9 cellular contexts compared by ENCODE assay signal in the genomic region with DNA sequence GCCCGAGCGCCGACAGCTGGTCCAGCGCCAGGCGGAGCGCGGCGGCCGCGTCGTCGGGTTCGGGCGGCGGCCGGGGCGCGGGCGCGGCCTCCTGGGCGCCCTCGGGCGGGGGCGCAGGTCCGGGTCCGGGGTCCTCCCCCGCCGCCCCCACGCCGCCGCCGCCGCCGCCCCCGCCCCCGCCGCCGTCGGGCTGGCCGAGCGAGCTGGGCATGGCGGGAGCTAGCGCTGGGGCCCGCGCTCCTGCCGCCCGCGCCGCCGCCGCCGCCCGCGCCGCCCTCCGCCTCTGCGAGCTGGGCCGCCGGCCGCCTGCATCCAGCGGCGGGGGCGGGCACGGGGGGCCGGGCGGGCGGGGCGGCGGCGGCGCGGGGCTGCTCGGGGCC. TPM values are rescaled to one million over a fixed set of nuclear protein-coding genes. Genes with fewer than 3 reads are reported as not detected.
DNase-seq lines count a peak whose midpoint lies in the region; ATAC-seq, FAIRE-seq and TF ChIP-seq lines count a peak whose summit lies in the region.
"Had no signal": no experiment of that assay in that cellular context is flagged by ENCODE, and none has a peak within 500 bp of the region (broad histone marks: within the 10 kb centered on the region; RNA-seq: fewer than 3 reads in every experiment).

No MANE protein-coding gene starts in this region.

- CTCF ChIA-PET in HCT116 (lab: Charles Lee): no interaction called here

- H3K4me1 ChIP-seq in HCT116 (ENCODE audit: control insufficient read depth in 1 of 2, insufficient read depth in 2 of 2, low read length in 2 of 2) (peaks cover 13 to 14% of the 10 kb centered on the region in 2 experiments; a peak in 3 of 4 replicates), astrocyte (ENCODE audit: insufficient read depth, low read length) (peaks cover 10% of the 10 kb centered on the region)

- H3K9me3 Mint-ChIP-seq in astrocyte (ENCODE audit: unreplicated experiment) (no peaks in the 10 kb centered on the region), CD14-positive monocyte (peaks cover 0 to 8% (median 3%) of the 10 kb centered on the region in 7 donors)
- H3K9me3 Mint-ChIP-seq in naive thymus-derived CD8-positive, alpha-beta T cell: no peaks in the 10 kb centered on the region

- FAIRE-seq in astrocyte (lab: Jason Lieb, UNC): no peak
- FAIRE-seq: kidney had no signal

- RAD21 ChIA-PET in HCT116 (lab: Charles Lee; ENCODE audit: low non-redundant PET in 1 of 2, low total read pairs in 2 of 2, uncharacterized antibody in 2 of 2, unreplicated experiment in 2 of 2): no interaction called here

- TF ChIP-seq RAD21 in HCT116 (IDR thresholded peaks at IDR 0.05; ENCODE audit: low read depth): no peak

- no peak for TF ChIP-seq POLR2A in HCT116 (IDR thresholded peaks at IDR 0.05; ENCODE audit: borderline replicate concordance, extremely low read depth, insufficient read depth, insufficient read length)

- H3K27ac ChIP-seq in HCT116 (ENCODE audit: low read depth, low read length) (peak overlapping the region; percentile 88; the same call in 1 of the 2 replicates), astrocyte (ENCODE audit: low read depth, low read length) (no peak overlapping the region)

- DNase-seq in AG10803 (ENCODE audit: low read depth) (no peak), HCT116 (ENCODE audit: low read depth, low spot score) (no peak), astrocyte (ENCODE audit: low read depth) (no peak), CD14-positive monocyte (ENCODE audit: low spot score) (no peak), NCI-H748 treated with DMSO at 0.1 percent for 48 hours (lab: John Stamatoyannopoulos, UW) (no peak)
- DNase-seq in naive thymus-derived CD8-positive, alpha-beta T cell: no peak
- no peak for DNase-seq in activated CD8-positive, alpha-beta memory T cell treated with anti-CD3 and anti-CD28 coated beads for 24 hours

- ATAC-seq in HCT116: peak; percentile 33
- peak; percentile 43 to 58 for ATAC-seq in naive thymus-derived CD8-positive, alpha-beta T cell
- no peak for ATAC-seq in HG03135 (IDR thresholded peaks at IDR 0.05; ENCODE audit: unreplicated experiment)

- no TSS peak for BruUV-seq in HCT116 (replicated peaks; lab: Mats Ljungman, UMichigan)

- H3K4me1 Mint-ChIP-seq in astrocyte (ENCODE audit: low read depth, unreplicated experiment) (no peaks in the 10 kb centered on the region), CD14-positive monocyte (peaks cover 3% of the 10 kb centered on the region)
- peaks cover 4 to 9% (median 5%) of the 10 kb centered on the region in 4 donors for H3K4me1 Mint-ChIP-seq in naive thymus-derived CD8-positive, alpha-beta T cell

- H3K27ac Mint-ChIP-seq in astrocyte (ENCODE audit: unreplicated experiment) (no peak overlapping the region), CD14-positive monocyte (no peak overlapping the region)
- H3K27ac Mint-ChIP-seq in naive thymus-derived CD8-positive, alpha-beta T cell: no peak overlapping the region

- no peaks in the 10 kb centered on the region for H4K20me1 ChIP-seq in HCT116 (ENCODE audit: insufficient read depth)
- peaks cover 41% of the 10 kb centered on the region for H4K20me1 ChIP-seq in astrocyte (ENCODE audit: insufficient read depth, low read length)

- no peak overlapping the region for H3K4me3 Mint-ChIP-seq in astrocyte (ENCODE audit: unreplicated experiment)
- H3K4me3 Mint-ChIP-seq in naive thymus-derived CD8-positive, alpha-beta T cell: no peak overlapping the region
- no peak overlapping the region for H3K4me3 Mint-ChIP-seq in CD14-positive monocyte

- no peak for TF ChIP-seq CTCF in AG10803 (conservative IDR thresholded peaks at IDR 0.05; ENCODE audit: low read length)
- no peak for TF ChIP-seq CTCF in HCT116 (IDR thresholded peaks at IDR 0.05 in 2 of 3, conservative IDR thresholded peaks at IDR 0.05 in 1 of 3; ENCODE audit: borderline replicate concordance in 1 of 3, insufficient read depth in 1 of 3, low read depth in 2 of 3, low read length in 2 of 3)
- TF ChIP-seq CTCF in astrocyte (IDR thresholded peaks at IDR 0.05; ENCODE audit: insufficient read depth, low read depth, low read length): no peak
- no peak for TF ChIP-seq CTCF in CD14-positive monocyte (IDR thresholded peaks at IDR 0.05)

- 0 out of 4 replicates have a peak, but pooled peaks cover 0 to 3% of the 10 kb centered on the region in 2 experiments for H3K36me3 ChIP-seq in HCT116 (ENCODE audit: control insufficient read depth in 1 of 2, insufficient read depth in 2 of 2, low read length in 2 of 2)
- no peaks in the 10 kb centered on the region for H3K36me3 ChIP-seq in astrocyte (ENCODE audit: insufficient read depth, low read length)

- H3K27me3 Mint-ChIP-seq in astrocyte (ENCODE audit: low read depth, unreplicated experiment) (peaks cover 5% of the 10 kb centered on the region), CD14-positive monocyte (ENCODE audit: low read depth in 3 of 3) (peaks cover 20 to 67% (median 36%) of the 10 kb centered on the region in 3 donors)
- H3K27me3 Mint-ChIP-seq in naive thymus-derived CD8-positive, alpha-beta T cell: peaks cover 0 to 4% (median 0%) of the 10 kb centered on the region in 5 donors

- H3K79me2 ChIP-seq in HCT116 (ENCODE audit: insufficient read depth, low read length) (peaks cover 45% of the 10 kb centered on the region), astrocyte (ENCODE audit: insufficient read depth, low read length) (peaks cover 46% of the 10 kb centered on the region)

- H3K4me2 ChIP-seq in HCT116 (ENCODE audit: low read length) (no peak overlapping the region), astrocyte (ENCODE audit: low read length) (peak overlapping the region; percentile 98)

- no peaks in the 10 kb centered on the region for H3K9me3 ChIP-seq in HCT116 (ENCODE audit: control insufficient read depth in 1 of 2, insufficient read depth in 1 of 2, low read depth in 1 of 2, low read length in 2 of 2)
- H3K9me3 ChIP-seq in astrocyte (ENCODE audit: insufficient read depth, low read depth, low read length): no peaks in the 10 kb centered on the region

- H3K36me3 Mint-ChIP-seq in astrocyte (ENCODE audit: low read depth, unreplicated experiment) (peaks cover 2% of the 10 kb centered on the region), CD14-positive monocyte (peaks cover 0 to 4% of the 10 kb centered on the region in 2 donors)
- no peaks in the 10 kb centered on the region for H3K36me3 Mint-ChIP-seq in naive thymus-derived CD8-positive, alpha-beta T cell

- no peaks in the 10 kb centered on the region for H3K9me2 ChIP-seq in HCT116 (ENCODE audit: insufficient read depth)

- POLR2A ChIA-PET in HCT116 (lab: Charles Lee): no interaction called here
- POLR2A ChIA-PET in naive thymus-derived CD8-positive, alpha-beta T cell (lab: Charles Lee): interaction anchor here (1.1 kb wide), 1 partner anchor 34 kb away, joined by 3 read pairs; no protein-coding TSS in a partner anchor

- H2AFZ ChIP-seq in HCT116 (ENCODE audit: low read depth, low read length, poor library complexity, severe bottlenecking) (no peak overlapping the region), astrocyte (ENCODE audit: low read depth, low read length) (no peak overlapping the region)

- intact Hi-C loops in HCT116 (cut with micrococcal nuclease) (no loop called here), CD14-positive monocyte (cut with micrococcal nuclease) (loop anchor here in 1 of 2 donors (5.0 kb wide), 2 partner anchors 76 to 244 kb away; a partner anchor contains a TSS)

- H3K9ac ChIP-seq in HCT116 (ENCODE audit: low read length): no peak overlapping the region
- H3K9ac ChIP-seq in astrocyte (ENCODE audit: low read length): peak overlapping the region; percentile 99

- peak overlapping the region; percentile 76 for H3K4me3 ChIP-seq in AG10803 (ENCODE audit: low read length)
- H3K4me3 ChIP-seq in HCT116 (replicated peaks in 1 of 2; ENCODE audit: low read depth in 1 of 2, low read length in 2 of 2): peak overlapping the region in 1 of 2 experiments; percentile 65; a peak in 2 of 4 replicates
- H3K4me3 ChIP-seq in astrocyte (ENCODE audit: insufficient read depth, low read depth, low read length): no peak overlapping the region

- H3K27me3 ChIP-seq in HCT116 (ENCODE audit: insufficient read depth, low read length) (no peaks in the 10 kb centered on the region), astrocyte (ENCODE audit: insufficient read depth, low read length) (no peaks in the 10 kb centered on the region)

TF ChIP-seq in HCT116, 20 proteins besides CTCF, POLR2A, EP300 and RAD21:
- TF ChIP-seq SIN3A (IDR thresholded peaks at IDR 0.05; ENCODE audit: low read depth): no peak
- TF ChIP-seq ZNF274 (IDR thresholded peaks at IDR 0.05; ENCODE audit: low read depth, low read length): no peak
- no peak for TF ChIP-seq EGR1 (IDR thresholded peaks at IDR 0.05; ENCODE audit: low read depth)
- TF ChIP-seq POLR2AphosphoS5 (IDR thresholded peaks at IDR 0.05; ENCODE audit: low read depth, low read length): no peak

RNA-seq across cellular contexts. Expression of a gene that starts 0.3 kb away (rescaled TPM):
- 69.2 TPM for total RNA-seq in HCT116 (2021; ENCODE audit: unreplicated experiment)
- 18.0 and 20.6 TPM in 2 replicates for polyA plus RNA-seq in HCT116 (2012)
- total RNA-seq in astrocyte: 51.8 and 52.1 TPM in 2 replicates
- total RNA-seq in naive thymus-derived CD8-positive, alpha-beta T cell: 1 to 10 TPM; 3.0 to 4.4 TPM
- polyA plus RNA-seq in naive thymus-derived CD8-positive, alpha-beta T cell: under 1 TPM in 1 of 3 donors, not detected in 2; 0.08 TPM
- under 1 TPM; 0.08 to 0.10 TPM for polyA plus RNA-seq in CD14-positive monocyte

RNA-seq across cellular contexts. Expression of a gene that starts 24.8 kb away (rescaled TPM):
- total RNA-seq in HCT116 (2021; ENCODE audit: unreplicated experiment): 85.7 TPM
- 47.8 and 52.2 TPM in 2 replicates for polyA plus RNA-seq in HCT116 (2012)
- 64.0 and 71.9 TPM in 2 replicates for total RNA-seq in astrocyte
- total RNA-seq in naive thymus-derived CD8-positive, alpha-beta T cell: 10 to 100 TPM; 74.2 to 77.4 TPM
- 10 to 100 TPM in 2 of 3 donors, 1 to 10 TPM in 1; 9.6 to 23.5 (median 12.8) TPM for polyA plus RNA-seq in naive thymus-derived CD8-positive, alpha-beta T cell
- polyA plus RNA-seq in CD14-positive monocyte: 1 to 10 TPM; 2.6 to 4.9 TPM

RNA-seq across cellular contexts. Expression of a gene that starts 37.4 kb away (rescaled TPM):
- total RNA-seq in HCT116 (2021; ENCODE audit: unreplicated experiment) (303 TPM), astrocyte (255 and 257 TPM in 2 replicates)
- polyA plus RNA-seq in HCT116 (2012): 208 and 223 TPM in 2 replicates
- total RNA-seq in naive thymus-derived CD8-positive, alpha-beta T cell: 100 to 1,000 TPM; 130 to 132 TPM
- 100 to 1,000 TPM; 545 to 646 (median 558) TPM for polyA plus RNA-seq in naive thymus-derived CD8-positive, alpha-beta T cell
- 100 to 1,000 TPM; 659 to 731 TPM for polyA plus RNA-seq in CD14-positive monocyte

RNA-seq across cellular contexts. Expression of a gene that starts 44.0 kb away (rescaled TPM):
- not detected for total RNA-seq in HCT116 (2021; ENCODE audit: unreplicated experiment)
- polyA plus RNA-seq in HCT116 (2012): 0.04 TPM in 1 of 2 replicates, not detected in the other
- 0.09 TPM in 1 of 2 replicates, not detected in the other for total RNA-seq in astrocyte
- not detected for total RNA-seq in naive thymus-derived CD8-positive, alpha-beta T cell
- polyA plus RNA-seq in naive thymus-derived CD8-positive, alpha-beta T cell: not detected
- polyA plus RNA-seq in CD14-positive monocyte: not detected
- total RNA-seq: kidney had no signal

RNA-seq across cellular contexts. Expression of a gene that starts 55.0 kb away (rescaled TPM):
- total RNA-seq in HCT116 (2021; ENCODE audit: unreplicated experiment) (24.0 TPM), astrocyte (4.7 and 5.5 TPM in 2 replicates)
- polyA plus RNA-seq in HCT116 (2012): 15.9 and 17.1 TPM in 2 replicates
- 1 to 10 TPM; 2.5 to 4.5 TPM for total RNA-seq in naive thymus-derived CD8-positive, alpha-beta T cell
- 1 to 10 TPM in 2 of 3 donors, under 1 TPM in 1; 0.47 to 2.9 (median 1.7) TPM for polyA plus RNA-seq in naive thymus-derived CD8-positive, alpha-beta T cell
- not detected for polyA plus RNA-seq in CD14-positive monocyte
